16 cellular contexts compared by ENCODE assay signal in genomic region chr6:1086446-1086845, GRCh38.
DNase-seq lines count a peak whose midpoint lies in the region; TF ChIP-seq lines count a peak whose summit lies in the region.
"Had no signal": no experiment of that assay in that cellular context is flagged by ENCODE, and none has a peak within 500 bp of the region (broad histone marks: within the 10 kb centered on the region; RNA-seq: fewer than 3 reads in every experiment).

No MANE protein-coding gene starts in this region.

- no peaks in the 10 kb centered on the region for H3K36me3 ChIP-seq in stomach
- H3K36me3 ChIP-seq: HAP-1 had no signal

- H3K36me3 Mint-ChIP-seq in nephron (ENCODE audit: low read depth), result no peaks in the 10 kb centered on the region
- no peaks in the 10 kb centered on the region for H3K36me3 Mint-ChIP-seq in activated CD4-positive, alpha-beta memory T cell treated with anti-CD3 and anti-CD28 coated beads, Interleukin-2, amount 10 ng/mL, durations not matched to agents 7 days and 5 days (ENCODE audit: low read depth)
- H3K36me3 Mint-ChIP-seq: CD4-positive, alpha-beta memory T cell had no signal

- 66 to 84% (median 72%) methylated on average over 8 of the region's 8 CpGs for WGBS in stomach, 5 donors

- H3K27me3 Mint-ChIP-seq in nephron (ENCODE audit: low read depth), result no peaks in the 10 kb centered on the region
- no peaks in the 10 kb centered on the region for H3K27me3 Mint-ChIP-seq in activated CD4-positive, alpha-beta memory T cell treated with anti-CD3 and anti-CD28 coated beads, Interleukin-2, amount 10 ng/mL, durations not matched to agents 7 days and 5 days

- H3K9me3 ChIP-seq in stomach, result no peaks in the 10 kb centered on the region
- H3K9me3 ChIP-seq: HAP-1 had no signal

- CTCF ChIA-PET in activated CD4-positive, alpha-beta memory T cell treated with anti-CD3 and anti-CD28 coated beads, Interleukin-2, amount 10 ng/mL, durations not matched to agents 7 days and 5 days (lab: Charles Lee), result no interaction called here

- intact Hi-C loops in stomach (cut with DNase I; ENCODE audit: low total_unique reads), result no loop called here

- TF ChIP-seq POLR2A in stomach (IDR thresholded peaks at IDR 0.05), result no peak

- TF ChIP-seq CTCF in coronary artery (IDR thresholded peaks at IDR 0.05) (no peak), nephron (IDR thresholded peaks at IDR 0.05; ENCODE audit: unreplicated experiment in 3 of 3) (no peak), stomach (IDR thresholded peaks at IDR 0.05) (no peak)

- H3K4me3 ChIP-seq in coronary artery (no peak overlapping the region), stomach (no peak overlapping the region)
- H3K4me3 ChIP-seq: HAP-1 had no signal

- H3K27ac Mint-ChIP-seq in nephron, result peak overlapping the region; percentile 2 to 82 (median 4)
- no peak overlapping the region for H3K27ac Mint-ChIP-seq in activated CD4-positive, alpha-beta memory T cell treated with anti-CD3 and anti-CD28 coated beads, Interleukin-2, amount 10 ng/mL, durations not matched to agents 7 days and 5 days
- H3K27ac Mint-ChIP-seq: CD4-positive, alpha-beta memory T cell; HFFc6 had no signal

- no peak overlapping the region for H3K4me3 Mint-ChIP-seq in nephron
- no peak overlapping the region for H3K4me3 Mint-ChIP-seq in activated CD4-positive, alpha-beta memory T cell treated with anti-CD3 and anti-CD28 coated beads, Interleukin-2, amount 10 ng/mL, durations not matched to agents 7 days and 5 days
- H3K4me3 Mint-ChIP-seq: CD4-positive, alpha-beta memory T cell; HFFc6 had no signal

- H3K27ac ChIP-seq in coronary artery (no peak overlapping the region), stomach (peak overlapping the region; percentile 39 to 75 (median 63))

- TF ChIP-seq EP300 in stomach (IDR thresholded peaks at IDR 0.05), result no peak

- POLR2A ChIA-PET in activated CD4-positive, alpha-beta memory T cell treated with anti-CD3 and anti-CD28 coated beads, Interleukin-2, amount 10 ng/mL, durations not matched to agents 7 days and 5 days (lab: Charles Lee), result no interaction called here

- H3K9me3 Mint-ChIP-seq in nephron, result no peaks in the 10 kb centered on the region
- no peaks in the 10 kb centered on the region for H3K9me3 Mint-ChIP-seq in activated CD4-positive, alpha-beta memory T cell treated with anti-CD3 and anti-CD28 coated beads, Interleukin-2, amount 10 ng/mL, durations not matched to agents 7 days and 5 days
- H3K9me3 Mint-ChIP-seq: CD4-positive, alpha-beta memory T cell; HFFc6 had no signal

- peaks cover 30% of the 10 kb centered on the region for H3K4me1 Mint-ChIP-seq in nephron
- no peaks in the 10 kb centered on the region for H3K4me1 Mint-ChIP-seq in activated CD4-positive, alpha-beta memory T cell treated with anti-CD3 and anti-CD28 coated beads, Interleukin-2, amount 10 ng/mL, durations not matched to agents 7 days and 5 days
- H3K4me1 Mint-ChIP-seq: CD4-positive, alpha-beta memory T cell had no signal

- H3K4me1 ChIP-seq in stomach, result peaks cover 12 to 36% (median 23%) of the 10 kb centered on the region in 4 donors
- H3K4me1 ChIP-seq: HAP-1 had no signal

- DNase-seq in coronary artery (ENCODE audit: low spot score), result peak; percentile 69
- DNase-seq in stomach, result no peak
- no peak for DNase-seq in ecto neural progenitor cell (ENCODE audit: low spot score)
- no peak for DNase-seq in activated CD4-positive, alpha-beta memory T cell treated with anti-CD3 and anti-CD28 coated beads, Interleukin-2, amount 10 ng/mL, durations not matched to agents 7 days and 5 days
- DNase-seq in nucleus accumbens (lab: John Stamatoyannopoulos, UW), result no peak
- DNase-seq: C1 segment of cervical spinal cord; Calu3; CD4-positive, alpha-beta memory T cell; COR-L47; DMS53; DMS79 treated with DMSO at 0.1 percent for 48 hours; GF-D8; GOT3; HFFc6 had no signal

- no peaks in the 10 kb centered on the region for H3K27me3 ChIP-seq in stomach

Comparison
In these comparisons a context has a peak if more than half of its experiments do, and no peak if none do; other contexts are left out.
1. H3K27ac ChIP-seq: peak in stomach (5 of 5); none in coronary artery (0 of 2).